ENCODE assay signal across 29 cellular contexts in genomic region chr7:90835861-90836260, GRCh38.
"Had no signal": no experiment of that assay in that cellular context is flagged by ENCODE, and none has a peak within 500 bp of the region (broad histone marks: within the 10 kb centered on the region; RNA-seq: fewer than 3 reads in every experiment).

No MANE protein-coding gene starts in this region.

- H3K36me3 ChIP-seq: adrenal gland, colonic mucosa, esophagus squamous epithelium had no signal

- H3K4me3 ChIP-seq: adrenal gland, body of pancreas, colonic mucosa, esophagus squamous epithelium had no signal

- ATAC-seq: activated CD4-positive, alpha-beta T cell treated with anti-CD3 and anti-CD28 coated beads for 36 hours; activated CD8-positive, alpha-beta memory T cell treated with anti-CD3 and anti-CD28 coated beads, Interleukin-2, amount 10 ng/mL, durations not matched to agents 7 days and 5 days; activated CD8-positive, alpha-beta T cell treated with anti-CD3 and anti-CD28 coated beads, Interleukin-2, amount 10 ng/mL, durations not matched to agents 7 days and 5 days; activated naive CD8-positive, alpha-beta T cell treated with anti-CD3 and anti-CD28 coated beads, Interleukin-2, amount 50 U/mL, for 24 hours; body of pancreas; effector memory CD8-positive, alpha-beta T cell; T-helper 17 cell had no signal

- H3K4me1 ChIP-seq: adrenal gland, body of pancreas, colonic mucosa, esophagus squamous epithelium had no signal

- DNase-seq: activated CD4-positive, alpha-beta memory T cell treated with anti-CD3 and anti-CD28 coated beads for 36 hours; activated CD4-positive, alpha-beta T cell treated with anti-CD3 and anti-CD28 coated beads for 36 hours; activated CD4-positive, alpha-beta T cell treated with anti-CD3 and anti-CD28 coated beads, Interleukin-2, amount 10 ng/mL, durations not matched to agents 24 days and 14 days; activated CD4-positive, CD25-positive, alpha-beta regulatory T cell; activated CD4-positive, CD25-positive, alpha-beta regulatory T cell treated with anti-CD3 and anti-CD28 coated beads, Interleukin-2, amount 50 U/mL, for 72 hours; activated CD8-positive, alpha-beta memory T cell treated with anti-CD3 and anti-CD28 coated beads, Interleukin-2, amount 10 ng/mL, durations not matched to agents 7 days and 5 days; activated CD8-positive, alpha-beta memory T cell treated with anti-CD3 and anti-CD28 coated beads, Interleukin-2, amount 50 U/mL, for 4 hours; activated CD8-positive, alpha-beta T cell treated with anti-CD3 and anti-CD28 coated beads, Interleukin-2, amount 10 ng/mL, durations not matched to agents 7 days and 5 days; activated effector memory CD4-positive, alpha-beta T cell treated with anti-CD3 and anti-CD28 coated beads, Interleukin-2, amount 50 U/mL, for 16 hours; activated naive CD4-positive, alpha-beta T cell treated with anti-CD3 and anti-CD28 coated beads for 36 hours; activated naive CD8-positive, alpha-beta T cell treated with anti-CD3 and anti-CD28 coated beads for 36 hours; activated naive CD8-positive, alpha-beta T cell treated with anti-CD3 and anti-CD28 coated beads, Interleukin-2, amount 50 U/mL, for 24 hours; activated T-cell treated with anti-CD3 and anti-CD28 coated beads, Interleukin-2, amount 50 U/mL, for 1 hour; activated T-cell treated with anti-CD3 and anti-CD28 coated beads, Interleukin-2, amount 50 U/mL, for 48 hours; adrenal gland; amygdala; aorta; body of pancreas; colonic mucosa; effector CD4-positive, alpha-beta T cell; effector memory CD8-positive, alpha-beta T cell; esophagus squamous epithelium; head of caudate nucleus; hippocampal formation; T-helper 1 cell; T-helper 17 cell; T1000 had no signal

- H3K27ac ChIP-seq: adrenal gland, body of pancreas, colonic mucosa, epithelial cell of prostate, esophagus squamous epithelium had no signal

- H3K9me3 ChIP-seq: body of pancreas, colonic mucosa, esophagus squamous epithelium had no signal

- FAIRE-seq: frontal cortex had no signal

- H3K27me3 ChIP-seq: adrenal gland, body of pancreas, colonic mucosa, esophagus squamous epithelium had no signal
